ENCODE assay signal across 26 cellular contexts in the genomic region with DNA sequence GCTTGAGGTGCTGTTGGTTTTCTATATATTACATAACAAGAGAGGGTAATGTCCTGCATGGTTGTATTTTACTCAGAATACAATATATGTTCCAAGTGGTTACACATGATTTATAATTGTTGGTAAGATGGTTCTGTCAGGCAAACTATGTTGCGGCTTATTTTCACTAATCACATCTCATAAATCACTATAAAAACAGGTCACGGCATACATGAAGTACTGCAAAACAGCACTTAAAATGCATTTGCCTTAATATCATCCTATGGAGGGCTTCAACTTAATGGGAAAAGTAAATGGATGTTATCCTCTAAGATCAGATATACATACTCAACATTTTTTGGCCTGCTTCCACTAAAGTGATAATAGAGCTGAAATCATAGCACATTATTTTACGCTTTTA.
"Had no signal": no experiment of that assay in that cellular context is flagged by ENCODE, and none has a peak within 500 bp of the region (broad histone marks: within the 10 kb centered on the region; RNA-seq: fewer than 3 reads in every experiment).

No MANE protein-coding gene starts in this region.

- H3K27ac Mint-ChIP-seq: activated CD4-positive, alpha-beta T cell treated with anti-CD3 and anti-CD28 coated beads for 36 hours; activated naive CD4-positive, alpha-beta T cell treated with anti-CD3 and anti-CD28 coated beads, Interleukin-2, amount 10 ng/mL, durations not matched to agents 7 days and 5 days; activated naive CD8-positive, alpha-beta T cell treated with anti-CD3 and anti-CD28 coated beads, Interleukin-2, amount 10 ng/mL, durations not matched to agents 7 days and 5 days; activated T-helper 1 cell treated with anti-CD3 and anti-CD28 coated beads, Interleukin-12 subunit alpha, Interleukin-12 subunit beta, Interleukin-2, Interleukin-4 antibody, amounts not matched to agents 30 ng/mL and 10 ng/mL and 1 ng/mL, durations not matched to agents 14 hours and 24 hours and 36 hours; endodermal cell; naive thymus-derived CD4-positive, alpha-beta T cell; stimulated activated naive CD8-positive, alpha-beta T cell treated with anti-CD3 and anti-CD28 coated beads, Interleukin-15, Interleukin-2, amounts not matched to agents 100 ng/mL and 50 ng/mL, for 24 hours had no signal

- H3K27me3 Mint-ChIP-seq: activated CD4-positive, alpha-beta T cell treated with anti-CD3 and anti-CD28 coated beads for 36 hours; activated naive CD4-positive, alpha-beta T cell treated with anti-CD3 and anti-CD28 coated beads, Interleukin-2, amount 10 ng/mL, durations not matched to agents 7 days and 5 days; activated naive CD8-positive, alpha-beta T cell treated with anti-CD3 and anti-CD28 coated beads, Interleukin-2, amount 10 ng/mL, durations not matched to agents 7 days and 5 days; naive thymus-derived CD4-positive, alpha-beta T cell; stimulated activated naive CD8-positive, alpha-beta T cell treated with anti-CD3 and anti-CD28 coated beads, Interleukin-15, Interleukin-2, amounts not matched to agents 100 ng/mL and 50 ng/mL, for 24 hours had no signal

- H3K36me3 Mint-ChIP-seq: activated naive CD4-positive, alpha-beta T cell treated with anti-CD3 and anti-CD28 coated beads, Interleukin-2, amount 10 ng/mL, durations not matched to agents 7 days and 5 days; activated naive CD8-positive, alpha-beta T cell treated with anti-CD3 and anti-CD28 coated beads, Interleukin-2, amount 10 ng/mL, durations not matched to agents 7 days and 5 days; naive thymus-derived CD4-positive, alpha-beta T cell had no signal

- DNase-seq: activated CD4-positive, alpha-beta T cell treated with anti-CD3 and anti-CD28 coated beads for 36 hours; activated CD4-positive, CD25-positive, alpha-beta regulatory T cell; activated CD8-positive, alpha-beta memory T cell treated with anti-CD3 and anti-CD28 coated beads for 24 hours; activated gamma-delta T cell; activated naive CD4-positive, alpha-beta T cell treated with anti-CD3 and anti-CD28 coated beads, Interleukin-2, amount 10 ng/mL, durations not matched to agents 7 days and 5 days; activated naive CD8-positive, alpha-beta T cell treated with anti-CD3 and anti-CD28 coated beads, Interleukin-2, amount 10 ng/mL, durations not matched to agents 7 days and 5 days; activated T-cell treated with anti-CD3 and anti-CD28 coated beads, Interleukin-2, amount 50 U/mL, for 1 hour; amniotic stem cell; caudate nucleus; cortex of kidney; endodermal cell; foreskin fibroblast; head of caudate nucleus; hippocampal formation; left cardiac atrium; midbrain; naive thymus-derived CD4-positive, alpha-beta T cell; nucleus accumbens; pancreas; retina; stimulated activated CD4-positive, alpha-beta T cell treated with anti-CD3 and anti-CD28 coated beads, Interleukin-12 subunit alpha, Interleukin-12 subunit beta, amount 100 ng/mL, for 4 hours; stimulated activated CD4-positive, alpha-beta T cell treated with anti-CD3 and anti-CD28 coated beads, Interleukin-4, amount 100 ng/mL, for 1 hour; trophoblast cell had no signal

- H3K4me3 Mint-ChIP-seq: activated CD4-positive, alpha-beta T cell treated with anti-CD3 and anti-CD28 coated beads for 36 hours; activated naive CD4-positive, alpha-beta T cell treated with anti-CD3 and anti-CD28 coated beads, Interleukin-2, amount 10 ng/mL, durations not matched to agents 7 days and 5 days; activated naive CD8-positive, alpha-beta T cell treated with anti-CD3 and anti-CD28 coated beads, Interleukin-2, amount 10 ng/mL, durations not matched to agents 7 days and 5 days; activated T-helper 1 cell treated with anti-CD3 and anti-CD28 coated beads, Interleukin-12 subunit alpha, Interleukin-12 subunit beta, Interleukin-2, Interleukin-4 antibody, amounts not matched to agents 30 ng/mL and 10 ng/mL and 1 ng/mL, durations not matched to agents 14 hours and 24 hours and 36 hours; endodermal cell; naive thymus-derived CD4-positive, alpha-beta T cell; neural crest cell; stimulated activated naive CD8-positive, alpha-beta T cell treated with anti-CD3 and anti-CD28 coated beads, Interleukin-15, Interleukin-2, amounts not matched to agents 100 ng/mL and 50 ng/mL, for 24 hours had no signal

- H3K9me3 Mint-ChIP-seq: activated naive CD4-positive, alpha-beta T cell treated with anti-CD3 and anti-CD28 coated beads, Interleukin-2, amount 10 ng/mL, durations not matched to agents 7 days and 5 days; activated naive CD8-positive, alpha-beta T cell treated with anti-CD3 and anti-CD28 coated beads, Interleukin-2, amount 10 ng/mL, durations not matched to agents 7 days and 5 days; activated T-helper 1 cell treated with anti-CD3 and anti-CD28 coated beads, Interleukin-12 subunit alpha, Interleukin-12 subunit beta, Interleukin-2, Interleukin-4 antibody, amounts not matched to agents 30 ng/mL and 10 ng/mL and 1 ng/mL, durations not matched to agents 14 hours and 24 hours and 36 hours; endodermal cell; naive thymus-derived CD4-positive, alpha-beta T cell; neural crest cell; stimulated activated naive CD8-positive, alpha-beta T cell treated with anti-CD3 and anti-CD28 coated beads, Interleukin-15, Interleukin-2, amounts not matched to agents 100 ng/mL and 50 ng/mL, for 24 hours had no signal

- H3K4me1 Mint-ChIP-seq: activated CD4-positive, alpha-beta T cell treated with anti-CD3 and anti-CD28 coated beads for 36 hours; activated naive CD4-positive, alpha-beta T cell treated with anti-CD3 and anti-CD28 coated beads, Interleukin-2, amount 10 ng/mL, durations not matched to agents 7 days and 5 days; activated naive CD8-positive, alpha-beta T cell treated with anti-CD3 and anti-CD28 coated beads, Interleukin-2, amount 10 ng/mL, durations not matched to agents 7 days and 5 days; endodermal cell; naive thymus-derived CD4-positive, alpha-beta T cell; neural crest cell had no signal
